In the genomic region with DNA sequence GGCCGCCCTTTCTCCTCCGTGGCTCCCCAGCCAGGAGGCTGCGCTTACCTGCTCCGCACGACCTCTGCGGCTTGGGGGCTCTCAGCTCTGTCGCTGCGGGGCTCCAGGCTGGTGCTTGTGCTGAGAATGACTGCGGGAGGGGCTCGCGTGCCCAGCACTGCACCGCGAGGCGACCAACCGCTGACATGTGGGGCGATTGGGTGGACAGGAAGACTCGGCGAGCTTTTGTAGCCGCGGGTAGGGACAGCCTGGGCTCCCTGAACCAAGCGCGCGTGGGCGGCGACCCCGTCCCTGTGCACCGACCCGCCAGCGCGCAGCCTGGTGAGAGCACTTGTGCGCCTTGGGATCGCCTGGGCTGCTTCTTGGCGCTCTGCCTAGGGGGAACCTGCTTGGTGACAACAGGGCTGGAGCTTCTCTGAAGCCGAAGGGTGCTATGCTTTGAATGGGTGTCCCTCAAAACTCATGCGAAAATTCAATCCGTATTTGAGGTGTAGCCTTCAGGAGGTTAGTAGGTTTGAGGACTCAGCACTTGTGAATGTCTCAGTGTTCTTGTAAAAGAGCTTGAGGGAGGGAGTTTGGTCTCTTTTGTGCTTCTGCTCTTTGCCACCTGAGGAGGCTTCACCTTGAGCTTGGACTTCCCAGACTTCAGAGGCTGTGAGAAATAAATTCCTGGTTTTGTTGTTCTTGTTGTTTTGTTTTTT, we compare ENCODE assay signal across 8 cellular contexts. TPM values are rescaled to one million over a fixed set of nuclear protein-coding genes. Genes with fewer than 3 reads are reported as not detected.
A peak's percentile ranks its signal among the peaks of the same experiment; 100 is the strongest.
DNase-seq lines count a peak whose midpoint lies in the region; ATAC-seq, FAIRE-seq and TF ChIP-seq lines count a peak whose summit lies in the region.

No MANE protein-coding gene starts in this region.

- peak overlapping the region; percentile 76 for H3K4me3 Mint-ChIP-seq in astrocyte (ENCODE audit: unreplicated experiment)

- FAIRE-seq in astrocyte (lab: Jason Lieb, UNC) = no peak

- intact Hi-C loops in left lung (cut with DNase I) = loop anchor here in 1 of 2 donors (10.0 kb wide), 1 partner anchor 306 kb away; no protein-coding TSS in a partner anchor
- intact Hi-C loops in aorta (cut with DNase I) = loop anchor here in 1 of 2 donors (10.0 kb wide), 1 partner anchor 376 kb away; no protein-coding TSS in a partner anchor

- H3K36me3 ChIP-seq in astrocyte (ENCODE audit: insufficient read depth, low read length) (no peaks in the 10 kb centered on the region), left lung (no peaks in the 10 kb centered on the region), aorta (ENCODE audit: control insufficient read depth in 1 of 2, insufficient read depth in 2 of 2, low read length in 1 of 2) (no peaks in the 10 kb centered on the region)

- H3K4me1 ChIP-seq in astrocyte (ENCODE audit: insufficient read depth, low read length) (peaks cover 11% of the 10 kb centered on the region), left lung (peaks cover 0 to 4% of the 10 kb centered on the region in 2 donors), aorta (ENCODE audit: control insufficient read depth in 1 of 2, insufficient read depth in 2 of 2, low read length in 2 of 2) (no peaks in the 10 kb centered on the region)

- H3K79me2 ChIP-seq in astrocyte (ENCODE audit: insufficient read depth, low read length) = no peaks in the 10 kb centered on the region

- H3K27me3 Mint-ChIP-seq in astrocyte (ENCODE audit: low read depth, unreplicated experiment) = peaks cover 12% of the 10 kb centered on the region

- H4K20me1 ChIP-seq in astrocyte (ENCODE audit: insufficient read depth, low read length) = no peaks in the 10 kb centered on the region

- H3K9me3 Mint-ChIP-seq in astrocyte (ENCODE audit: unreplicated experiment) = peaks cover 16% of the 10 kb centered on the region

- ATAC-seq in HG02759 (IDR thresholded peaks at IDR 0.05; ENCODE audit: unreplicated experiment) = peak; percentile 77
- peak; percentile 79 for ATAC-seq in left lung
- peak; percentile 60 for ATAC-seq in aorta (ENCODE audit: low FRiP score)
- ATAC-seq in HG03175 (IDR thresholded peaks at IDR 0.05; ENCODE audit: unreplicated experiment) = no peak

- no peak for TF ChIP-seq CTCF in astrocyte (IDR thresholded peaks at IDR 0.05; ENCODE audit: insufficient read depth, low read depth, low read length)
- no peak for TF ChIP-seq CTCF in left lung (IDR thresholded peaks at IDR 0.05)

- peaks cover 19% of the 10 kb centered on the region for H3K4me1 Mint-ChIP-seq in astrocyte (ENCODE audit: low read depth, unreplicated experiment)

- DNase-seq in DMS79 treated with DMSO at 0.1 percent for 48 hours (lab: John Stamatoyannopoulos, UW) = peak; percentile 56
- peak; percentile 19 for DNase-seq in astrocyte (ENCODE audit: low read depth)
- DNase-seq in left lung = peak; percentile 63 to 82
- peak in 1 of 2 donors; percentile 59 for DNase-seq in aorta
- DNase-seq in SW480 (ENCODE audit: low spot score) = no peak
- DNase-seq in epidermal melanocyte (ENCODE audit: insufficient read length, low spot score) = no peak

- peak overlapping the region; percentile 84 for H2AFZ ChIP-seq in astrocyte (ENCODE audit: low read depth, low read length)

- H3K27me3 ChIP-seq in astrocyte (ENCODE audit: insufficient read depth, low read length) = peaks cover 18% of the 10 kb centered on the region
- peaks cover 5 to 33% of the 10 kb centered on the region in 2 donors for H3K27me3 ChIP-seq in left lung
- no peaks in the 10 kb centered on the region for H3K27me3 ChIP-seq in aorta (ENCODE audit: control insufficient read depth in 1 of 2, insufficient read depth in 2 of 2, low read length in 1 of 2)

- no peak overlapping the region for H3K27ac ChIP-seq in astrocyte (ENCODE audit: low read depth, low read length)
- H3K27ac ChIP-seq in left lung = no peak overlapping the region
- H3K27ac ChIP-seq in aorta (ENCODE audit: low read depth in 1 of 2, low read length in 2 of 2) = no peak overlapping the region

- H3K27ac Mint-ChIP-seq in astrocyte (ENCODE audit: unreplicated experiment) = no peak overlapping the region

- peak overlapping the region; percentile 87 for H3K4me2 ChIP-seq in astrocyte (ENCODE audit: low read length)

- WGBS in aorta, 2 donors = 4 to 5% methylated on average over 36 of the region's 36 CpGs

- H3K4me3 ChIP-seq in astrocyte (ENCODE audit: insufficient read depth, low read depth, low read length) (peak overlapping the region; percentile 26), left lung (peak overlapping the region; percentile 17 to 19), aorta (ENCODE audit: low read length in 2 of 2) (peak overlapping the region in 1 of 2 donors; percentile 2)

- H3K9me3 ChIP-seq in astrocyte (ENCODE audit: insufficient read depth, low read depth, low read length) = peaks cover 8% of the 10 kb centered on the region
- H3K9me3 ChIP-seq in left lung = peaks cover 0 to 14% of the 10 kb centered on the region in 2 donors
- H3K9me3 ChIP-seq in aorta (ENCODE audit: control insufficient read depth, low read length) = no peaks in the 10 kb centered on the region

- H3K36me3 Mint-ChIP-seq in astrocyte (ENCODE audit: low read depth, unreplicated experiment) = no peaks in the 10 kb centered on the region

- peak overlapping the region; percentile 38 for H3K9ac ChIP-seq in astrocyte (ENCODE audit: low read length)

RNA-seq across cellular contexts. Expression of gene IL12A, which starts 50.4 kb away (rescaled TPM):
- total RNA-seq in astrocyte = 2.9 and 3.0 TPM in 2 replicates
- total RNA-seq in left lung = under 1 TPM; 0.61 to 0.81 TPM
- total RNA-seq in aorta = under 1 TPM in 1 of 2 donors, not detected in 1; 0.57 TPM
- polyA plus RNA-seq in aorta = under 1 TPM in 1 of 2 donors, not detected in 1; 0.15 TPM

Comparison
In these comparisons a context has a peak if more than half of its experiments do, and no peak if none do; other contexts are left out.
1. DNase-seq: peak in DMS79 treated with DMSO at 0.1 percent for 48 hours (single experiment), astrocyte (single experiment) and left lung (2 of 2); none in SW480 (single experiment) and epidermal melanocyte (single experiment).